Comparison of ENCODE assay signal across 1 cellular context in genomic region chr5:145947581-145947980, GRCh38.
TF ChIP-seq lines count a peak whose summit lies in the region.

No MANE protein-coding gene starts in this region.

TF ChIP-seq in HepG2, 621 proteins besides CTCF, POLR2A, EP300 and RAD21:
- TF ChIP-seq HMG20A (CRISPR knock-in tag; IDR thresholded peaks at IDR 0.05; ENCODE audit: borderline replicate concordance) (no peak), ZNF770 (CRISPR knock-in tag; IDR thresholded peaks at IDR 0.05) (no peak), ZC3H4 (CRISPR knock-in tag; IDR thresholded peaks at IDR 0.05; ENCODE audit: borderline replicate concordance) (no peak), ZNF326 (CRISPR knock-in tag; IDR thresholded peaks at IDR 0.05; ENCODE audit: borderline replicate concordance) (no peak), ZBTB38 (CRISPR knock-in tag; IDR thresholded peaks at IDR 0.05) (no peak), ZNF607 (CRISPR knock-in tag; IDR thresholded peaks at IDR 0.05; ENCODE audit: borderline replicate concordance) (no peak), ZNF703 (CRISPR knock-in tag; IDR thresholded peaks at IDR 0.05; ENCODE audit: borderline replicate concordance) (no peak), ZFP91 (CRISPR knock-in tag; IDR thresholded peaks at IDR 0.05; ENCODE audit: borderline replicate concordance) (no peak), GLMP (CRISPR knock-in tag; IDR thresholded peaks at IDR 0.05; ENCODE audit: borderline replicate concordance) (no peak), ZNF687 (CRISPR knock-in tag; IDR thresholded peaks at IDR 0.05) (no peak), FOXA3 (CRISPR knock-in tag; IDR thresholded peaks at IDR 0.05) (no peak), ISX (CRISPR knock-in tag; conservative IDR thresholded peaks at IDR 0.05) (no peak), ZNF274 (CRISPR knock-in tag; IDR thresholded peaks at IDR 0.05) (no peak), TRIM22 (IDR thresholded peaks at IDR 0.05) (no peak), ATF4 (CRISPR knock-in tag; IDR thresholded peaks at IDR 0.05) (no peak), PCBP1 (IDR thresholded peaks at IDR 0.05; ENCODE audit: borderline replicate concordance, low read depth, low read length) (no peak)
